In the genomic region with DNA sequence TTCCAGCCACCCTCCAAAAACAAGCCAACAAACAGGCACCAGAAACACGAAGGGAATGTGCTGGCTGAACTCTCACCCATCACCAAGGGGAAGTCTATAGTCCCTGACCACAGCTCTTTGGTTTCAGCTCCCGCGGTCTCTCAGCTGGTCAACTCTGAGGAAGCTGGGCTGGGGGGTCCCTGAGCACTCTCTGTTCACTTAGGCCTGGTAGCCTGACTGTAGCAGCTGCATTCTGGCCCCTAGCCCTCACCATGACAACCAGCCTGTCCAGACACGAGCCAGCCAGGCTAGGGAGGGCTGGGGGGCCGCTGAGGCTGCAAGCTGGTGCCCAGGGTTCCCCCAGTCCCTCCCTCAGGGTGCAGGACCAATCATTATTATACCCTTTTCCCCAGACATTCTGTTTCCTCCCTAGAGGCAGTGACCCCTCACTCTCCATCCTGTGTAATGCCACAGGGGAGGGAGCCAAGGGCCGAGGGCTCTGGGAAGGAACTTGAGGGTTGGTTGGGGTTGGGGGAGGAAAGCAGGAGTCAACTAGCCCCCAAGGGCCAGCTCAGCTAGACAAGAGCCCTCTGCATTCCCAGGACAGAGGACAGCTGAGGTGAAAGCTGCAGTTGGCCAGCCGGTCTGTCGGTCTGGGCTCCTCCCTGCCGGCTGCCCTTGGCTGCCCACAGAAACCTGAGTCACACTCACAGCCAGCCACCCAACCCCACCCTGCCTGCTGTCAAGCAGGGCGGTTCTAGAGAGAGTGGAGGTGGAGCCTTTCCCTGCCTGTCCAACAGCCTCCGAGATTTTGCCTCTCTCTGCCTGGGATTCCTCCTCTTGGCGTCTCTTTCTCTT, we compare ENCODE assay signal across 8 cellular contexts. TPM values are rescaled to one million over a fixed set of nuclear protein-coding genes. Genes with fewer than 3 reads are reported as not detected.
DNase-seq lines count a peak whose midpoint lies in the region; TF ChIP-seq lines count a peak whose summit lies in the region.

No MANE protein-coding gene starts in this region.

- H3K4me2 ChIP-seq in GM23248 (ENCODE audit: unreplicated experiment) = peak overlapping the region; percentile 80

- DNase-seq in DMS79 treated with DMSO at 0.1 percent for 48 hours (lab: John Stamatoyannopoulos, UW) (peak; percentile 96), GM23248 (peak; percentile 99), LHCN-M2 (ENCODE audit: low read depth) (peak; percentile 97), RPMI8226 (peak; percentile 92), activated gamma-delta T cell (lab: John Stamatoyannopoulos, UW) (peak; percentile 28), fibroblast of the aortic adventitia (ENCODE audit: low read depth) (peak; percentile 92), neural crest cell (ENCODE audit: low read depth, low spot score) (peak; percentile 63), superior temporal gyrus (ENCODE audit: extremely low spot score) (peak; percentile 74)

- no peaks in the 10 kb centered on the region for H3K9me3 ChIP-seq in GM23248 (ENCODE audit: low read depth)

- 4 to 8% methylated on average over 12 of the region's 12 CpGs for WGBS in GM23248 (ENCODE audit: low coverage in 1 of 2, low lambda C conversion rate in 2 of 2, missing lambda C conversion rate in 2 of 2), 2 experiments

- H3K36me3 ChIP-seq in GM23248 (ENCODE audit: low read depth) = no peaks in the 10 kb centered on the region

- in situ Hi-C loops in GM23248 (cut with MboI) = no loop called here

- H4K20me1 ChIP-seq in GM23248 (ENCODE audit: insufficient read depth) = no peaks in the 10 kb centered on the region

- H3K27ac ChIP-seq in GM23248 = peak overlapping the region; percentile 99

- H3K36me3 Mint-ChIP-seq in neural crest cell (ENCODE audit: low read depth) = no peaks in the 10 kb centered on the region

- peak overlapping the region; percentile 57 for H2AFZ ChIP-seq in GM23248

- no peaks in the 10 kb centered on the region for H3K9me2 ChIP-seq in GM23248 (ENCODE audit: insufficient read depth)

- no peaks in the 10 kb centered on the region for H3K9me3 Mint-ChIP-seq in neural crest cell

- H3K79me2 ChIP-seq in GM23248 (ENCODE audit: insufficient read depth) = peaks cover 45% of the 10 kb centered on the region

- peaks cover 20% of the 10 kb centered on the region for H3F3A ChIP-seq in GM23248 (ENCODE audit: insufficient read depth)

- no peaks in the 10 kb centered on the region for H3K27me3 Mint-ChIP-seq in neural crest cell (ENCODE audit: low read depth)

- TF ChIP-seq CTCF in fibroblast of the aortic adventitia (IDR thresholded peaks at IDR 0.05; ENCODE audit: insufficient read depth, low read length) = no peak
- no peak for TF ChIP-seq CTCF in neural crest cell (conservative IDR thresholded peaks at IDR 0.05)

- H3K4me3 ChIP-seq in GM23248 = peak overlapping the region; percentile 56
- H3K4me3 ChIP-seq in fibroblast of the aortic adventitia (ENCODE audit: low read depth, low read length) = peak overlapping the region; percentile 35

- peak overlapping the region; percentile 97 for H3K27ac Mint-ChIP-seq in neural crest cell (ENCODE audit: unreplicated experiment)

- H3K4me1 Mint-ChIP-seq in neural crest cell = peaks cover 71% of the 10 kb centered on the region

- peak overlapping the region; percentile 95 for H3K4me3 Mint-ChIP-seq in neural crest cell

- peak overlapping the region; percentile 87 for H3K9ac ChIP-seq in GM23248

- H3K27me3 ChIP-seq in GM23248 (replicated peaks; ENCODE audit: insufficient read depth) = no peaks in the 10 kb centered on the region

- H3K4me1 ChIP-seq in GM23248 (ENCODE audit: insufficient read depth) = peaks cover 40% of the 10 kb centered on the region

RNA-seq across cellular contexts. Expression of a gene that starts 1.2 kb away (rescaled TPM):
- total RNA-seq in GM23248 (2014; rRNA removed; shearing (Covaris generic)) = 101 and 112 TPM in 2 replicates
- 134 and 135 TPM in 2 replicates for polyA plus RNA-seq in GM23248 (2016; fragmentation: Nextera tagmentation; extraction: Ambion mirVana)
- 129 and 134 TPM in 2 replicates for total RNA-seq in LHCN-M2 (2014; rRNA removed)
- polyA plus RNA-seq in LHCN-M2 (2012) = 125 TPM
- 80.8 and 102 TPM in 2 replicates for total RNA-seq in fibroblast of the aortic adventitia (ENCODE audit: low replicate concordance)
- 48.6 and 52.8 TPM in 2 replicates for total RNA-seq in neural crest cell

RNA-seq across cellular contexts. Expression of a gene that starts 5.4 kb away (rescaled TPM):
- 160 and 224 TPM in 2 replicates for total RNA-seq in GM23248 (2014; rRNA removed; shearing (Covaris generic))
- polyA plus RNA-seq in GM23248 (2016; fragmentation: Nextera tagmentation; extraction: Ambion mirVana) = 34.8 and 35.8 TPM in 2 replicates
- total RNA-seq in LHCN-M2 (2014; rRNA removed) (252 and 271 TPM in 2 replicates), fibroblast of the aortic adventitia (ENCODE audit: low replicate concordance) (114 and 180 TPM in 2 replicates), neural crest cell (165 and 166 TPM in 2 replicates)
- 146 TPM for polyA plus RNA-seq in LHCN-M2 (2012)

RNA-seq across cellular contexts. Expression of a gene that starts 25.5 kb away (rescaled TPM):
- total RNA-seq in GM23248 (2014; rRNA removed; shearing (Covaris generic)) = 30.5 and 33.1 TPM in 2 replicates
- polyA plus RNA-seq in GM23248 (2016; fragmentation: Nextera tagmentation; extraction: Ambion mirVana) = 2.9 and 3.2 TPM in 2 replicates
- total RNA-seq in LHCN-M2 (2014; rRNA removed) = 0.11 and 0.26 TPM in 2 replicates
- polyA plus RNA-seq in LHCN-M2 (2012) = 0.79 TPM
- total RNA-seq in fibroblast of the aortic adventitia (ENCODE audit: low replicate concordance) = 11.0 and 20.9 TPM in 2 replicates
- 0.09 TPM in 2 replicates for total RNA-seq in neural crest cell

Comparison
In these comparisons a context has a peak if more than half of its experiments do, and no peak if none do; other contexts are left out.
1. Peak in every context shown above with its lines: DNase-seq, H3K4me3 ChIP-seq and H3K27ac ChIP-seq.
2. DNase-seq: peak in every context shown above with its lines; median percentile 99 in GM23248; 97 in LHCN-M2; 96 in DMS79 treated with DMSO at 0.1 percent for 48 hours; 92 in RPMI8226; 92 in fibroblast of the aortic adventitia; 74 in superior temporal gyrus; 63 in neural crest cell; 28 in activated gamma-delta T cell.